ENCODE assay signal across 15 cellular contexts in the genomic region with DNA sequence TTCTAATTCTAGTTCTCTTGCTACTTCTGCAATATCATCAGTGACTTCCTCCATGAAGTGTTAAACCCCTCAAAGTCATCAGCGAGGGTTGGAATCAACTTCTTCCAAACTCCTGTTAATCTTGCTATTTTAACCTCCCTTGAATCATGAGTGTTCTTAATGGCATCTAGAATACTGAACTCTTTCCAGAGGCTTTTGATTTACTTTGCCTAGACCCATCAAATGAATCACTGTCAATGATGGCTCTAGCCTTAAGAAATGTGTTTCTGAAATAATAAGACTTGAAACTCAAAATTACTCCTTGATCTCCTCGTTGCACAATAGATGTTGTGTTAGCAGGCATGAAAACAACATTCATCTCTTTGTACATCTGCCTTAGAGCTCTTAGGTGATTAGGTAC.
DNase-seq lines count a peak whose midpoint lies in the region; ATAC-seq and TF ChIP-seq lines count a peak whose summit lies in the region.
"Had no signal": no experiment of that assay in that cellular context is flagged by ENCODE, and none has a peak within 500 bp of the region (broad histone marks: within the 10 kb centered on the region; RNA-seq: fewer than 3 reads in every experiment).

No MANE protein-coding gene starts in this region.

- peaks cover 0 to 2% (median 0%) of the 10 kb centered on the region in 3 donors for H3K27me3 Mint-ChIP-seq in CD14-positive monocyte (ENCODE audit: low read depth in 3 of 3)
- H3K27me3 Mint-ChIP-seq: CD4-positive, CD25-positive, alpha-beta regulatory T cell had no signal

- ATAC-seq in esophagus mucosa (peak; percentile 55), HG03045 (IDR thresholded peaks at IDR 0.05; ENCODE audit: unreplicated experiment) (no peak)
- ATAC-seq: Panc1 had no signal

- peaks cover 0 to 3% (median 0%) of the 10 kb centered on the region in 7 donors for H3K9me3 Mint-ChIP-seq in CD14-positive monocyte

- H3K4me3 Mint-ChIP-seq in CD14-positive monocyte: no peak overlapping the region
- H3K4me3 Mint-ChIP-seq: CD4-positive, CD25-positive, alpha-beta regulatory T cell had no signal

- H3K36me3 Mint-ChIP-seq in CD14-positive monocyte: peaks cover 0 to 2% of the 10 kb centered on the region in 2 donors
- H3K36me3 Mint-ChIP-seq: CD4-positive, CD25-positive, alpha-beta regulatory T cell had no signal

- H3K27ac Mint-ChIP-seq in CD14-positive monocyte: peak overlapping the region in 6 of 7 donors; percentile 7 to 83 (median 68)

- H3K4me1 Mint-ChIP-seq in CD14-positive monocyte: peaks cover 44% of the 10 kb centered on the region
- H3K4me1 Mint-ChIP-seq: CD4-positive, CD25-positive, alpha-beta regulatory T cell had no signal

- DNase-seq in CD14-positive monocyte (ENCODE audit: low spot score) (no peak), MV-4-11 (lab: John Stamatoyannopoulos, UW) (peak; percentile 17), midbrain (lab: John Stamatoyannopoulos, UW) (peak; percentile 5), ecto neural progenitor cell (ENCODE audit: low spot score) (no peak), NCI-H1930 (lab: John Stamatoyannopoulos, UW) (no peak)
- DNase-seq: Caco-2; CD4-positive, CD25-positive, alpha-beta regulatory T cell; DMS153; EL; NCI-H1417; NCI-H2081; NCI-H524 had no signal

- intact Hi-C loops in CD14-positive monocyte (cut with micrococcal nuclease): loop anchor here in 1 of 2 donors (10.0 kb wide), 1 partner anchor 1357 kb away; no protein-coding TSS in a partner anchor

- TF ChIP-seq CTCF in CD14-positive monocyte (IDR thresholded peaks at IDR 0.05): no peak

Comparison
In these comparisons a context has a peak if more than half of its experiments do, and no peak if none do; other contexts are left out.
1. DNase-seq: peak in MV-4-11 (single experiment) and midbrain (single experiment); none in CD14-positive monocyte (single experiment), ecto neural progenitor cell (single experiment) and NCI-H1930 (0 of 2).